Comparison of ENCODE assay signal across 8 cellular contexts in genomic region chr6:84967389-84967788, GRCh38.
DNase-seq lines count a peak whose midpoint lies in the region; ATAC-seq and TF ChIP-seq lines count a peak whose summit lies in the region.

No MANE protein-coding gene starts in this region.

- H3K4me3 Mint-ChIP-seq in WTC11: no peak overlapping the region

- CTCF ChIA-PET in WTC11 (lab: Charles Lee): interaction anchor here (0.6 to 2.2 kb wide), 12 partner anchors 44 to 545 kb away, joined by 3 to 12 read pairs (median 4); partner anchors contain the start of gene TBX18

- DNase-seq in ELF-1 (ENCODE audit: low read depth, low spot score) (peak; percentile 59), LoVo (ENCODE audit: low spot score) (peak; percentile 22), WTC11 (ENCODE audit: low spot score) (peak; percentile 42), medulla oblongata (ENCODE audit: extremely low spot score) (peak; percentile 21), left ventricle myocardium superior (no peak), omental fat pad (ENCODE audit: low spot score) (no peak), cerebellar nuclear complex (lab: John Stamatoyannopoulos, UW) (no peak)

- POLR2A ChIA-PET in WTC11 (lab: Charles Lee): no interaction called here

- peak; percentile 28; the same call in 1 of the 2 replicates for TF ChIP-seq CTCF in WTC11 (IDR thresholded peaks at IDR 0.05)
- TF ChIP-seq CTCF in omental fat pad (IDR thresholded peaks at IDR 0.05): no peak

- intact Hi-C loops in left ventricle myocardium superior (cut with micrococcal nuclease): no loop called here

- H3K4me1 Mint-ChIP-seq in WTC11: peaks cover 5% of the 10 kb centered on the region; the same call in 1 of the 2 replicates

- H3K27ac Mint-ChIP-seq in WTC11: no peak overlapping the region

- no peaks in the 10 kb centered on the region for H3K27me3 Mint-ChIP-seq in WTC11 (ENCODE audit: low read depth)

- ATAC-seq in WTC11 (peak; percentile 94), GM19467 (IDR thresholded peaks at IDR 0.05; ENCODE audit: unreplicated experiment) (no peak), left ventricle myocardium superior (no peak), omental fat pad (ENCODE audit: low FRiP score) (no peak)

- peaks cover 24% of the 10 kb centered on the region for H3K36me3 Mint-ChIP-seq in WTC11

- H3K9me3 Mint-ChIP-seq in WTC11: peaks cover 26% of the 10 kb centered on the region

TF ChIP-seq in WTC11, 78 proteins besides CTCF, POLR2A, EP300 and RAD21:
- TF ChIP-seq STAT6 (CRISPR knock-in tag; conservative IDR thresholded peaks at IDR 0.05; ENCODE audit: low read depth) (no peak), ELF4 (CRISPR knock-in tag; IDR thresholded peaks at IDR 0.05; ENCODE audit: low read depth) (no peak), ATF6 (CRISPR knock-in tag; IDR thresholded peaks at IDR 0.05) (no peak), NFYB (CRISPR knock-in tag; conservative IDR thresholded peaks at IDR 0.05; ENCODE audit: low read depth) (no peak), TEAD4 (CRISPR knock-in tag; IDR thresholded peaks at IDR 0.05) (no peak), RORB (CRISPR knock-in tag; IDR thresholded peaks at IDR 0.05) (no peak), TCF7 (CRISPR knock-in tag; IDR thresholded peaks at IDR 0.05; ENCODE audit: low read depth) (no peak), OVOL2 (CRISPR knock-in tag; IDR thresholded peaks at IDR 0.05; ENCODE audit: borderline replicate concordance) (no peak), PRRX2 (CRISPR knock-in tag; IDR thresholded peaks at IDR 0.05) (no peak), ATF2 (CRISPR knock-in tag; IDR thresholded peaks at IDR 0.05; ENCODE audit: borderline replicate concordance, low read depth) (no peak), GABPB1 (CRISPR knock-in tag; IDR thresholded peaks at IDR 0.05) (no peak), SMAD4 (CRISPR knock-in tag; IDR thresholded peaks at IDR 0.05) (no peak), KAT7 (CRISPR knock-in tag; IDR thresholded peaks at IDR 0.05; ENCODE audit: borderline replicate concordance) (no peak), IRF2 (CRISPR knock-in tag; IDR thresholded peaks at IDR 0.05; ENCODE audit: borderline replicate concordance, low read depth) (no peak), ZNF263 (CRISPR knock-in tag; IDR thresholded peaks at IDR 0.05; ENCODE audit: low read depth) (no peak), HMGXB4 (CRISPR knock-in tag; IDR thresholded peaks at IDR 0.05) (no peak), AFF4 (CRISPR knock-in tag; IDR thresholded peaks at IDR 0.05; ENCODE audit: borderline replicate concordance) (no peak)
TF ChIP-seq in WTC11: peak in this region for 0.

Comparison
In these comparisons a context has a peak if more than half of its experiments do, and no peak if none do; other contexts are left out.
1. DNase-seq: peak in ELF-1 (single experiment), LoVo (single experiment), WTC11 (single experiment) and medulla oblongata (single experiment); none in left ventricle myocardium superior (single experiment), omental fat pad (single experiment) and cerebellar nuclear complex (0 of 2).